1 cellular context compared by ENCODE assay signal in the genomic region with DNA sequence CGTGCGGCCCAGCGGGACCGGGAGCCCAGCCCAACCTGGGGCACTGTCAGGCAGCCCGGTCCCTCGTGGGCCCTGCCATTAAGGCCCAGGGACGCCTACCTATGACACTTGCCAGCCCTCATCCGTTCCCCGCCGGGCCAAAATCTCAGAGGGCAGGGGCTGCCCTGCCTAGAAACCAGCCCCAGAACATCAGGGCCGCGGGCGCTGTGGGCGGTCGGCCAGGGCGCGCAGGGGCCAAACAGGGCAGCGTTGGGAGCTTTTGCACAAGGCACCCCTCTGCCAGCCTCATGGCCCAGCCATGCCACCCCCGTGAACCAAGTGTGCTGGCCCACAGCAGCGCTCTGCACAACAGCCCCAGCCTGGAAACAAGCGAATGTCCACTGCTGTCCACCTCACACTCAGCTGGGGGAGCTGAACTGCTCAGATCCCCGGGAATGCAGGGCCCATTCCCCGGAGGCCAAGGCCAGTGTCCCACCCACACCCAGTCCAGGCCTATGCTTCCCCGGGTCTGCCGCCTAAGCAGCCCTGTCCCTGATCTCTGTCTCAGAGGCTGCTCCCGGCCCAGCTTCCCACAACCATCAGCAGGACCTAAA.
TF ChIP-seq lines count a peak whose summit lies in the region.

No MANE protein-coding gene starts in this region.

TF ChIP-seq in SK-N-SH treated with all-trans-retinoic acid at 6 μM for 48 hours, 23 proteins besides CTCF, POLR2A, EP300 and RAD21 (continued from another document):
- TF ChIP-seq, protein P1, sequence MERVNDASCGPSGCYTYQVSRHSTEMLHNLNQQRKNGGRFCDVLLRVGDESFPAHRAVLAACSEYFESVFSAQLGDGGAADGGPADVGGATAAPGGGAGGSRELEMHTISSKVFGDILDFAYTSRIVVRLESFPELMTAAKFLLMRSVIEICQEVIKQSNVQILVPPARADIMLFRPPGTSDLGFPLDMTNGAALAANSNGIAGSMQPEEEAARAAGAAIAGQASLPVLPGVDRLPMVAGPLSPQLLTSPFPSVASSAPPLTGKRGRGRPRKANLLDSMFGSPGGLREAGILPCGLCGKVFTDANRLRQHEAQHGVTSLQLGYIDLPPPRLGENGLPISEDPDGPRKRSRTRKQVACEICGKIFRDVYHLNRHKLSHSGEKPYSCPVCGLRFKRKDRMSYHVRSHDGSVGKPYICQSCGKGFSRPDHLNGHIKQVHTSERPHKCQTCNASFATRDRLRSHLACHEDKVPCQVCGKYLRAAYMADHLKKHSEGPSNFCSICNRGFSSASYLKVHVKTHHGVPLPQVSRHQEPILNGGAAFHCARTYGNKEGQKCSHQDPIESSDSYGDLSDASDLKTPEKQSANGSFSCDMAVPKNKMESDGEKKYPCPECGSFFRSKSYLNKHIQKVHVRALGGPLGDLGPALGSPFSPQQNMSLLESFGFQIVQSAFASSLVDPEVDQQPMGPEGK (CRISPR knock-in tag; IDR thresholded peaks at IDR 0.05; ENCODE audit: borderline replicate concordance): no peak
- TF ChIP-seq ISL1 (CRISPR knock-in tag; IDR thresholded peaks at IDR 0.05): no peak
- TF ChIP-seq GLIS3 (CRISPR knock-in tag; IDR thresholded peaks at IDR 0.05): no peak
- TF ChIP-seq OSR1 (CRISPR knock-in tag; IDR thresholded peaks at IDR 0.05): no peak
- TF ChIP-seq CSDC2 (CRISPR knock-in tag; IDR thresholded peaks at IDR 0.05): no peak
